Comparison of ENCODE assay signal across 8 cellular contexts in genomic region chr1:234479310-234479559, GRCh38. TPM values are rescaled to one million over a fixed set of nuclear protein-coding genes. Genes with fewer than 3 reads are reported as not detected.
A peak's percentile ranks its signal among the peaks of the same experiment; 100 is the strongest.
DNase-seq lines count a peak whose midpoint lies in the region; ATAC-seq and TF ChIP-seq lines count a peak whose summit lies in the region.

No MANE protein-coding gene starts in this region.

- TF ChIP-seq CTCF in GM23338 (conservative IDR thresholded peaks at IDR 0.05; ENCODE audit: low read depth in 2 of 2) (no peak), VCaP (conservative IDR thresholded peaks at IDR 0.05) (no peak), glutamatergic neuron (IDR thresholded peaks at IDR 0.05; ENCODE audit: partially characterized antibody, unreplicated experiment) (no peak), smooth muscle cell (IDR thresholded peaks at IDR 0.05; ENCODE audit: borderline replicate concordance, insufficient read depth, poor library complexity, severe bottlenecking) (no peak)

- H3K9me3 Mint-ChIP-seq in GM23338 (no peaks in the 10 kb centered on the region; the same call in 2 of the 3 replicates), glutamatergic neuron (ENCODE audit: unreplicated experiment) (peaks cover 5% of the 10 kb centered on the region)

- H3K36me3 Mint-ChIP-seq in GM23338 (ENCODE audit: low read depth) (no peaks in the 10 kb centered on the region), glutamatergic neuron (ENCODE audit: unreplicated experiment) (no peaks in the 10 kb centered on the region)

- no peaks in the 10 kb centered on the region for H3K36me3 ChIP-seq in GM23338 (ENCODE audit: insufficient read depth)
- no peaks in the 10 kb centered on the region for H3K36me3 ChIP-seq in smooth muscle cell (ENCODE audit: low read depth)

- H3F3A ChIP-seq in GM23338 (replicated peaks; ENCODE audit: low read depth) (peaks cover 10% of the 10 kb centered on the region; the same call in 1 of the 2 replicates), smooth muscle cell (ENCODE audit: low read depth) (no peaks in the 10 kb centered on the region)

- no peak overlapping the region for H3K9ac ChIP-seq in smooth muscle cell (ENCODE audit: low read depth)

- H3K9me3 ChIP-seq in smooth muscle cell (replicated peaks; ENCODE audit: low read depth): no peaks in the 10 kb centered on the region

- ATAC-seq in GM23338 (no peak), GM19397 (IDR thresholded peaks at IDR 0.05; ENCODE audit: unreplicated experiment) (no peak), HG02885 (IDR thresholded peaks at IDR 0.05; ENCODE audit: poor library complexity, unreplicated experiment) (no peak)

- H3K4me3 ChIP-seq in GM23338: peak overlapping the region; percentile 79
- H3K4me3 ChIP-seq in smooth muscle cell: peak overlapping the region; percentile 90

- H3K27me3 Mint-ChIP-seq in GM23338 (ENCODE audit: insufficient read depth, low read depth, poor library complexity): peaks cover 28% of the 10 kb centered on the region
- H3K27me3 Mint-ChIP-seq in glutamatergic neuron (ENCODE audit: unreplicated experiment): peaks cover 8% of the 10 kb centered on the region

- H3K9me2 ChIP-seq in GM23338 (ENCODE audit: insufficient read depth): no peaks in the 10 kb centered on the region

- H3K79me2 ChIP-seq in GM23338 (replicated peaks; ENCODE audit: insufficient read depth) (peaks cover 34% of the 10 kb centered on the region), smooth muscle cell (ENCODE audit: low read depth) (peaks cover 9% of the 10 kb centered on the region)

- no peak for DNase-seq in GM23338 (ENCODE audit: low spot score)
- DNase-seq in glutamatergic neuron: no peak
- no peak for DNase-seq in smooth muscle cell (lab: John Stamatoyannopoulos, UW; ENCODE audit: unreplicated experiment)
- no peak for DNase-seq in NCI-H187 treated with DMSO at 0.1 percent for 48 hours (lab: John Stamatoyannopoulos, UW)
- DNase-seq in SKM-1 (lab: John Stamatoyannopoulos, UW; ENCODE audit: unreplicated experiment): no peak

- H4K20me1 ChIP-seq in GM23338 (replicated peaks; ENCODE audit: insufficient read depth) (0 out of 2 replicates have a peak, but pooled peaks cover 3% of the 10 kb centered on the region), smooth muscle cell (ENCODE audit: low read depth) (no peaks in the 10 kb centered on the region)

- H3K4me1 Mint-ChIP-seq in GM23338 (peaks cover 33% of the 10 kb centered on the region), glutamatergic neuron (ENCODE audit: low read depth, unreplicated experiment) (peaks cover 13% of the 10 kb centered on the region)

- no peak overlapping the region for H3K27ac ChIP-seq in GM23338 (ENCODE audit: low read depth)
- H3K27ac ChIP-seq in VCaP: peak overlapping the region; percentile 96
- no peak overlapping the region for H3K27ac ChIP-seq in smooth muscle cell (ENCODE audit: low read depth)

- no peak overlapping the region for H3K27ac Mint-ChIP-seq in GM23338
- H3K27ac Mint-ChIP-seq in glutamatergic neuron (ENCODE audit: unreplicated experiment): peak overlapping the region; percentile 65

- H3K4me1 ChIP-seq in GM23338 (ENCODE audit: insufficient read depth) (peaks cover 32% of the 10 kb centered on the region), smooth muscle cell (ENCODE audit: low read depth) (peaks cover 7% of the 10 kb centered on the region)

- H3K4me2 ChIP-seq in GM23338: peak overlapping the region; percentile 85
- H3K4me2 ChIP-seq in smooth muscle cell: peak overlapping the region; percentile 95

- H3K4me3 Mint-ChIP-seq in GM23338 (peak overlapping the region; percentile 64), glutamatergic neuron (ENCODE audit: unreplicated experiment) (peak overlapping the region; percentile 53)

- peak overlapping the region; percentile 98 for H2AFZ ChIP-seq in GM23338
- peak overlapping the region; percentile 87 for H2AFZ ChIP-seq in smooth muscle cell (ENCODE audit: low read depth)

- WGBS in smooth muscle cell (ENCODE audit: low lambda C conversion rate): 30% methylated on average over 5 of the region's 5 CpGs

- peaks cover 57% of the 10 kb centered on the region for H3K27me3 ChIP-seq in GM23338 (ENCODE audit: insufficient read depth)
- peaks cover 30% of the 10 kb centered on the region for H3K27me3 ChIP-seq in smooth muscle cell (ENCODE audit: low read depth)

TF ChIP-seq in GM23338, 12 proteins besides CTCF, POLR2A, EP300 and RAD21 (continues in another document):
- TF ChIP-seq POLR2AphosphoS5 (IDR thresholded peaks at IDR 0.05; ENCODE audit: low read depth) (no peak), ZNF462 (CRISPR knock-in tag; IDR thresholded peaks at IDR 0.05) (no peak)

RNA-seq across cellular contexts. Expression of gene TARBP1, which starts 0.3 kb away (rescaled TPM):
- total RNA-seq in GM23338 (2014; rRNA removed; shearing (Covaris generic)): 18.8 and 44.8 TPM in 2 replicates
- polyA plus RNA-seq in GM23338 (2016; fragmentation: Nextera tagmentation; extraction: Ambion mirVana) (14.9 and 17.4 TPM in 2 replicates), smooth muscle cell (6.1 and 7.8 TPM in 2 replicates)
- total RNA-seq in glutamatergic neuron (ENCODE audit: unreplicated experiment) (32.4 TPM), smooth muscle cell (28.9 and 35.6 TPM in 2 replicates)
